In the genomic region with DNA sequence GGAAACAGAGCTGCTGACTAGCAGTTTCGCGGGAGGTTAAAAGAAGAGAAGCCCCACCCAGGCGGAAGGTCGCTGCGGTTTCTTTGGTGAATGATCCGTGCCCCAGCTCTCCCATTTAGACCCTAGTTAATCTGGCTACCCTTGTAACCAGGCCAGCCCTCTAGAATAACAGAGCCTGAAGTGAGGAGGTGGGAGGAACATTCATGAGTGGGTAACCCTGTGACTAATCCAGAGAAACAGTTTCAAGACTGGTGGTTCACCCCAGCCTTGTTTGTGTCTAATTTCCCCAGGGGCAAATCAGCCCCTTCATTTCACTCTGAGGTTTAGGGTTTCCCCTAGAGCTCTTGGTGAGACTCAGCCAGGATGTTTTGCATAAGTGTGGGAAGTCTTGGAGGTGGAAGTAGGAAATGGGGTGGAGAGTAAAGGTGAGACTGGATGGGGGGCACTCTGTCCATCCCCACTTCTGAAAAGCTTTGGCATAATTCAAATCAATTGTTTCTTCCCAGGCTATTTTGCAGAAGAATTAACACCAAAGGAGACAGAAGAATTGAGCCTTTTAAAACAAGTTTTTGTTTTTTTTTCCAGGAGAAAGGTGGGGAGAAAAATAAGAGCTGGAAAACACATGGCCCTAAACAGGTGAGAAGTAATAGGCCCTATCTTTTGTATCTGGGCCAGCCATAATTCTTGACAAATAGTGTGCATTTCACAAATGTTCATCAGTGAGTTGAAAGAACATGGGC, we compare ENCODE assay signal across 9 cellular contexts.
DNase-seq lines count a peak whose midpoint lies in the region; ATAC-seq and TF ChIP-seq lines count a peak whose summit lies in the region.
"Had no signal": no experiment of that assay in that cellular context is flagged by ENCODE, and none has a peak within 500 bp of the region (broad histone marks: within the 10 kb centered on the region; RNA-seq: fewer than 3 reads in every experiment).

No MANE protein-coding gene starts in this region.

- H3K36me3 ChIP-seq in SK-N-MC (ENCODE audit: insufficient read depth, low read length) (no peaks in the 10 kb centered on the region), thyroid gland (no peaks in the 10 kb centered on the region), testis (ENCODE audit: low read depth, missing control alignments) (no peaks in the 10 kb centered on the region)

- TF ChIP-seq CTCF in thyroid gland (IDR thresholded peaks at IDR 0.05), result no peak
- TF ChIP-seq CTCF in testis (IDR thresholded peaks at IDR 0.05), result no peak

- H3K36me3 Mint-ChIP-seq in activated naive CD4-positive, alpha-beta T cell treated with anti-CD3 and anti-CD28 coated beads, Interleukin-2, amount 50 U/mL, for 24 hours, result peaks cover 9% of the 10 kb centered on the region

- TF ChIP-seq POLR2A in thyroid gland (IDR thresholded peaks at IDR 0.05), result no peak
- no peak for TF ChIP-seq POLR2A in testis (IDR thresholded peaks at IDR 0.05)

- H3K9me3 ChIP-seq in SK-N-MC (ENCODE audit: low read depth, low read length), result no peaks in the 10 kb centered on the region
- no peaks in the 10 kb centered on the region for H3K9me3 ChIP-seq in thyroid gland
- H3K9me3 ChIP-seq in testis, result no peaks in the 10 kb centered on the region

- H3K4me1 ChIP-seq in thyroid gland, result no peaks in the 10 kb centered on the region
- no peaks in the 10 kb centered on the region for H3K4me1 ChIP-seq in testis

- intact Hi-C loops in thyroid gland (cut with DNase I), result no loop called here
- intact Hi-C loops in testis (cut with DNase I; ENCODE audit: low total_unique reads), result no loop called here

- H3K4me3 ChIP-seq in SK-N-MC (peak overlapping the region; percentile 41; the same call in 1 of the 2 replicates), thyroid gland (replicated peaks in 1 of 3) (no peak overlapping the region), testis (no peak overlapping the region)

- no peak overlapping the region for H3K9ac ChIP-seq in SK-N-MC (ENCODE audit: insufficient read length)

- no peaks in the 10 kb centered on the region for H3K27me3 ChIP-seq in thyroid gland
- no peaks in the 10 kb centered on the region for H3K27me3 ChIP-seq in testis

- ATAC-seq in GM19025 (IDR thresholded peaks at IDR 0.05; ENCODE audit: low read depth, unreplicated experiment) (peak; percentile 79), HG03025 (IDR thresholded peaks at IDR 0.05; ENCODE audit: low FRiP score, unreplicated experiment) (peak; percentile 65)

- H3K4me3 Mint-ChIP-seq in activated naive CD4-positive, alpha-beta T cell treated with anti-CD3 and anti-CD28 coated beads, Interleukin-2, amount 50 U/mL, for 24 hours, result peak overlapping the region; percentile 77
- H3K4me3 Mint-ChIP-seq: nephron had no signal

- DNase-seq in SK-N-MC (ENCODE audit: low read depth, low spot score) (no peak), nucleus accumbens (lab: John Stamatoyannopoulos, UW) (no peak), thyroid gland (no peak), testis (no peak)
- DNase-seq in stimulated activated CD4-positive, alpha-beta T cell treated with anti-CD3 and anti-CD28 coated beads, Interleukin-2, amount 100 ng/mL, for 24 hours, result peak; percentile 82 to 83

- no peaks in the 10 kb centered on the region for H3K27me3 Mint-ChIP-seq in activated naive CD4-positive, alpha-beta T cell treated with anti-CD3 and anti-CD28 coated beads, Interleukin-2, amount 50 U/mL, for 24 hours

- 25 to 27% methylated on average over 6 of the region's 6 CpGs for WGBS in thyroid gland, 2 donors
- 56 to 59% methylated on average over 6 of the region's 6 CpGs for WGBS in testis, 2 donors

- H3K9me3 Mint-ChIP-seq in activated naive CD4-positive, alpha-beta T cell treated with anti-CD3 and anti-CD28 coated beads, Interleukin-2, amount 50 U/mL, for 24 hours, result peaks cover 14% of the 10 kb centered on the region

- H3K27ac Mint-ChIP-seq in activated naive CD4-positive, alpha-beta T cell treated with anti-CD3 and anti-CD28 coated beads, Interleukin-2, amount 50 U/mL, for 24 hours, result peak overlapping the region; percentile 96
- H3K27ac Mint-ChIP-seq: nephron had no signal

- no peak overlapping the region for H3K27ac ChIP-seq in SK-N-MC
- H3K27ac ChIP-seq in thyroid gland, result no peak overlapping the region
- H3K27ac ChIP-seq in testis, result no peak overlapping the region

- peaks cover 90% of the 10 kb centered on the region for H3K4me1 Mint-ChIP-seq in activated naive CD4-positive, alpha-beta T cell treated with anti-CD3 and anti-CD28 coated beads, Interleukin-2, amount 50 U/mL, for 24 hours

Comparison
In these comparisons a context has a peak if more than half of its experiments do, and no peak if none do; other contexts are left out.
1. DNase-seq: peak in stimulated activated CD4-positive, alpha-beta T cell treated with anti-CD3 and anti-CD28 coated beads, Interleukin-2, amount 100 ng/mL, for 24 hours (2 of 2); none in SK-N-MC (single experiment), nucleus accumbens (0 of 56), thyroid gland (0 of 2) and testis (single experiment).